8 cellular contexts compared by ENCODE assay signal in genomic region chr1:169368406-169368769, GRCh38. TPM values are rescaled to one million over a fixed set of nuclear protein-coding genes. Genes with fewer than 3 reads are reported as not detected.
DNase-seq lines count a peak whose midpoint lies in the region; ATAC-seq and TF ChIP-seq lines count a peak whose summit lies in the region.

No MANE protein-coding gene starts in this region.

- no peaks in the 10 kb centered on the region for H3K9me3 Mint-ChIP-seq in MCF 10A (ENCODE audit: unreplicated experiment)

- peaks cover 42% of the 10 kb centered on the region for H3K36me3 ChIP-seq in RWPE2 (ENCODE audit: low read depth)

- TSS peak; percentile 48 for BruUV-seq in MCF 10A (replicated peaks; lab: Mats Ljungman, UMichigan)

- peak overlapping the region; percentile 56 for H3K4me3 ChIP-seq in RWPE2 (ENCODE audit: severe bottlenecking)

- no peak overlapping the region for H3K27ac Mint-ChIP-seq in MCF 10A (ENCODE audit: low read depth, unreplicated experiment)

- H3K27me3 Mint-ChIP-seq in MCF 10A (ENCODE audit: insufficient read depth, unreplicated experiment) = no peaks in the 10 kb centered on the region

- no peak overlapping the region for H3K4me3 Mint-ChIP-seq in MCF 10A (ENCODE audit: unreplicated experiment)

- peak; percentile 17 for DNase-seq in stimulated activated CD4-positive, alpha-beta T cell treated with anti-CD3 and anti-CD28 coated beads, Interleukin-12 subunit alpha, Interleukin-12 subunit beta, amount 100 ng/mL, for 4 hours
- no peak for DNase-seq in stimulated activated CD4-positive, alpha-beta T cell treated with anti-CD3 and anti-CD28 coated beads, Interleukin-2, amount 100 ng/mL, for 48 hours
- DNase-seq in RWPE2 (ENCODE audit: low spot score) (no peak), MCF 10A (ENCODE audit: unreplicated experiment) (no peak), left colon (peak; percentile 26 to 27), substantia nigra (lab: John Stamatoyannopoulos, UW) (peak in 3 of 49 donors; percentile 1 to 16 (median 2)), NCI-H2107 treated with DMSO at 0.1 percent for 48 hours (lab: John Stamatoyannopoulos, UW; ENCODE audit: unreplicated experiment) (no peak)

- no peaks in the 10 kb centered on the region for H3K9me3 ChIP-seq in RWPE2 (ENCODE audit: severe bottlenecking)

- intact Hi-C loops in MCF 10A (cut with micrococcal nuclease) (loop anchor here (1.0 to 10.0 kb wide), 5 partner anchors 178 to 731 kb away; partner anchors contain the start of gene METTL18), left colon (cut with DNase I, micrococcal nuclease) (no loop called here)

- no peak for TF ChIP-seq CTCF in RWPE2 (IDR thresholded peaks at IDR 0.05; ENCODE audit: poor library complexity, severe bottlenecking)
- no peak for TF ChIP-seq CTCF in MCF 10A (IDR thresholded peaks at IDR 0.05; ENCODE audit: unreplicated experiment)

- POLR2A ChIA-PET in MCF 10A (lab: Yijun Ruan, JAX) = interaction anchor here (0.6 to 4.0 kb wide), 35 partner anchors 9 to 1433 kb away, joined by 3 to 51 read pairs (median 5); partner anchors contain the start of genes ATP1B1, DCAF6, METTL18 and MPC2

- peaks cover 26% of the 10 kb centered on the region for H3K36me3 Mint-ChIP-seq in MCF 10A (ENCODE audit: insufficient read depth, unreplicated experiment)

- no peak for ATAC-seq in RWPE2 (ENCODE audit: low read depth)
- peak; percentile 30 for ATAC-seq in left colon
- ATAC-seq in GM19463 (IDR thresholded peaks at IDR 0.05; ENCODE audit: unreplicated experiment) = no peak

- H3K27ac ChIP-seq in RWPE2 (ENCODE audit: poor library complexity, severe bottlenecking) (peak overlapping the region; percentile 90), substantia nigra (ENCODE audit: low read depth, low read length, poor library complexity, severe bottlenecking) (peak overlapping the region; percentile 73)

- peaks cover 41% of the 10 kb centered on the region for H3K4me1 ChIP-seq in RWPE2 (ENCODE audit: insufficient read depth, poor library complexity, severe bottlenecking)

- peaks cover 21% of the 10 kb centered on the region for H3K4me1 Mint-ChIP-seq in MCF 10A (ENCODE audit: insufficient read depth, unreplicated experiment)

- no peaks in the 10 kb centered on the region for H3K27me3 ChIP-seq in RWPE2 (ENCODE audit: insufficient read depth, poor library complexity, severe bottlenecking)

- CTCF ChIA-PET in MCF 10A (lab: Yijun Ruan, JAX) = interaction anchor here (0.6 to 3.5 kb wide), 17 partner anchors 8 to 1134 kb away, joined by 3 to 16 read pairs (median 4); a partner anchor contains a TSS

RNA-seq across cellular contexts. Expression of gene BLZF1, which starts 0.4 kb away (rescaled TPM):
- total RNA-seq in MCF 10A (2022) (57.8 and 66.1 TPM in 2 replicates), left colon (10 to 100 TPM; 18.5 to 26.9 TPM)

RNA-seq across cellular contexts. Expression of gene NME7, which starts 0.8 kb away (rescaled TPM):
- total RNA-seq in MCF 10A (2022) (36.5 and 46.8 TPM in 2 replicates), left colon (1 to 10 TPM; 3.5 to 5.5 TPM)

RNA-seq across cellular contexts. Expression of gene CCDC181, which starts 58.9 kb away (rescaled TPM):
- total RNA-seq in MCF 10A (2022) (not detected in 2 replicates), left colon (under 1 TPM; 0.11 to 0.15 TPM)

Comparison
In these comparisons a context has a peak if more than half of its experiments do, and no peak if none do; other contexts are left out.
1. DNase-seq: peak in stimulated activated CD4-positive, alpha-beta T cell treated with anti-CD3 and anti-CD28 coated beads, Interleukin-12 subunit alpha, Interleukin-12 subunit beta, amount 100 ng/mL, for 4 hours (single experiment) and left colon (2 of 2); none in stimulated activated CD4-positive, alpha-beta T cell treated with anti-CD3 and anti-CD28 coated beads, Interleukin-2, amount 100 ng/mL, for 48 hours (0 of 2), RWPE2 (single experiment), MCF 10A (single experiment) and NCI-H2107 treated with DMSO at 0.1 percent for 48 hours (single experiment).